In genomic region chr9:88808019-88808656, GRCh38 we compare ENCODE assay signal across 20 cellular contexts.
DNase-seq lines count a peak whose midpoint lies in the region; ATAC-seq and TF ChIP-seq lines count a peak whose summit lies in the region.
"Had no signal": no experiment of that assay in that cellular context is flagged by ENCODE, and none has a peak within 500 bp of the region (broad histone marks: within the 10 kb centered on the region; RNA-seq: fewer than 3 reads in every experiment).

No MANE protein-coding gene starts in this region.

- no peak overlapping the region for H3K4me3 Mint-ChIP-seq in Calu3 (ENCODE audit: low read depth, unreplicated experiment)
- H3K4me3 Mint-ChIP-seq: activated naive CD4-positive, alpha-beta T cell treated with anti-CD3 and anti-CD28 coated beads for 36 hours; CD4-positive, alpha-beta memory T cell had no signal

- CTCF ChIA-PET in Calu3 (lab: Charles Lee), result no interaction called here

- no peaks in the 10 kb centered on the region for H3K9me3 Mint-ChIP-seq in Calu3 (ENCODE audit: low read depth, unreplicated experiment)
- H3K9me3 Mint-ChIP-seq: activated naive CD4-positive, alpha-beta T cell treated with anti-CD3 and anti-CD28 coated beads for 36 hours had no signal

- H3K4me1 Mint-ChIP-seq in Calu3 (ENCODE audit: low read depth, unreplicated experiment), result no peaks in the 10 kb centered on the region
- H3K4me1 Mint-ChIP-seq: CD4-positive, alpha-beta memory T cell had no signal

- intact Hi-C loops in Calu3 (cut with micrococcal nuclease; ENCODE audit: unreplicated experiment), result no loop called here

- DNase-seq in activated CD8-positive, alpha-beta memory T cell treated with anti-CD3 and anti-CD28 coated beads for 24 hours, result peak; percentile 43
- no peak for DNase-seq in activated CD8-positive, alpha-beta memory T cell treated with anti-CD3 and anti-CD28 coated beads, Interleukin-2, amount 50 U/mL, for 48 hours
- DNase-seq in RPMI7951 (ENCODE audit: low read depth) (peak; percentile 70), fibroblast of gingiva (ENCODE audit: low read depth) (peak; percentile 99), retinal pigment epithelial cell (ENCODE audit: low read depth) (peak; percentile 59), Calu3 (no peak)
- DNase-seq: activated CD4-positive, alpha-beta T cell treated with anti-CD3 and anti-CD28 coated beads, Interleukin-2, amount 50 U/mL, for 48 hours; activated naive CD4-positive, alpha-beta T cell treated with anti-CD3 and anti-CD28 coated beads for 36 hours; activated T-cell treated with anti-CD3 and anti-CD28 coated beads, Interleukin-2, amount 50 U/mL, for 1 hour; CD4-positive, alpha-beta memory T cell; colonic mucosa; glutamatergic neuron; H7; naive B cell; NCI-H1417 treated with DMSO at 0.1 percent for 48 hours; stimulated activated CD4-positive, alpha-beta T cell treated with anti-CD3 and anti-CD28 coated beads, Interleukin-4, amount 100 ng/mL, for 24 hours had no signal

- H3K27ac Mint-ChIP-seq in Calu3 (ENCODE audit: unreplicated experiment), result no peak overlapping the region
- H3K27ac Mint-ChIP-seq: activated naive CD4-positive, alpha-beta T cell treated with anti-CD3 and anti-CD28 coated beads for 36 hours; CD4-positive, alpha-beta memory T cell; naive B cell had no signal

- TF ChIP-seq CTCF in retinal pigment epithelial cell (conservative IDR thresholded peaks at IDR 0.05; ENCODE audit: low read depth, low read length) (no peak), Calu3 (IDR thresholded peaks at IDR 0.05; ENCODE audit: unreplicated experiment) (no peak)

- no peaks in the 10 kb centered on the region for H3K27me3 Mint-ChIP-seq in Calu3 (ENCODE audit: unreplicated experiment)

- no peaks in the 10 kb centered on the region for H3K36me3 Mint-ChIP-seq in Calu3 (ENCODE audit: insufficient read depth, unreplicated experiment)
- H3K36me3 Mint-ChIP-seq: CD4-positive, alpha-beta memory T cell had no signal

- H3K4me3 ChIP-seq in retinal pigment epithelial cell (ENCODE audit: low read length), result no peak overlapping the region
- H3K4me3 ChIP-seq: colonic mucosa, lung, skin epidermis had no signal

- no TSS peak for BruUV-seq in Calu3 (replicated peaks; lab: Mats Ljungman, UMichigan)

- no peak for ATAC-seq in HG02840 (IDR thresholded peaks at IDR 0.05; ENCODE audit: low FRiP score, unreplicated experiment)
- no peak for ATAC-seq in GM21367 (IDR thresholded peaks at IDR 0.05; ENCODE audit: unreplicated experiment)

Comparison
In these comparisons a context has a peak if more than half of its experiments do, and no peak if none do; other contexts are left out.
1. DNase-seq: peak in activated CD8-positive, alpha-beta memory T cell treated with anti-CD3 and anti-CD28 coated beads for 24 hours (single experiment), RPMI7951 (single experiment), fibroblast of gingiva (single experiment) and retinal pigment epithelial cell (single experiment); none in activated CD8-positive, alpha-beta memory T cell treated with anti-CD3 and anti-CD28 coated beads, Interleukin-2, amount 50 U/mL, for 48 hours (single experiment) and Calu3 (single experiment).